Comparison of ENCODE assay signal across 2 cellular contexts in the genomic region with DNA sequence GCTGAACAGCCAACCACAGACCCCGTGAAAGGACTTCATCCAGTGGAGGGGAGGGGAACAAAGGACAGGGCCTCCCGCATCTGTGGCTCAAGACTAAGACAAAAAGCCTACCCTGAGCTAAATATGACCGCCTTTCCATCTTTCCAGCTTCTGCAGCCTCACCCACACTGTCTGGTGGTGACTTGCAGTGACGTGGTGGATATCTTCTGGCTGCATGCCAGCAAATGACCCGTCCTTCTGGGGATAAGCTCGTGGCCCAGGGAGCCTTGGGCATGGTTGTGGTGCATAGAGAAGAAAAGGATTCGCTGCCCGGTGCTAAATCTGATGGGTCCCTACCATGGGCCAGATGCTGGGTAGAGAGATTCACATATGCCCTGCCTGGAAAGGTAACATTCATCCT.
TF ChIP-seq lines count a peak whose summit lies in the region.

No MANE protein-coding gene starts in this region.

TF ChIP-seq in IMR-90, 13 proteins besides CTCF, POLR2A, EP300 and RAD21:
- TF ChIP-seq USF2 (IDR thresholded peaks at IDR 0.05; ENCODE audit: low read depth, low read length), result no peak
- TF ChIP-seq RFX5 (IDR thresholded peaks at IDR 0.05; ENCODE audit: low read depth, low read length), result no peak
- no peak for TF ChIP-seq MAZ (IDR thresholded peaks at IDR 0.05; ENCODE audit: borderline replicate concordance, low read depth, low read length)
- TF ChIP-seq MAFK (IDR thresholded peaks at IDR 0.05; ENCODE audit: low read depth, low read length), result no peak
- TF ChIP-seq MXI1 (IDR thresholded peaks at IDR 0.05; ENCODE audit: borderline replicate concordance, low read depth, low read length), result no peak
- no peak for TF ChIP-seq SMC3 (IDR thresholded peaks at IDR 0.05; ENCODE audit: low read depth, low read length)
- TF ChIP-seq BHLHE40 (IDR thresholded peaks at IDR 0.05; ENCODE audit: low read depth, low read length), result no peak
- no peak for TF ChIP-seq FOS (IDR thresholded peaks at IDR 0.05; ENCODE audit: low read depth, low read length)
- no peak for TF ChIP-seq CHD1 (IDR thresholded peaks at IDR 0.05; ENCODE audit: low read depth, low read length)
- no peak for TF ChIP-seq RCOR1 (IDR thresholded peaks at IDR 0.05; ENCODE audit: insufficient replicate concordance, low read length)
- TF ChIP-seq, protein P1, sequence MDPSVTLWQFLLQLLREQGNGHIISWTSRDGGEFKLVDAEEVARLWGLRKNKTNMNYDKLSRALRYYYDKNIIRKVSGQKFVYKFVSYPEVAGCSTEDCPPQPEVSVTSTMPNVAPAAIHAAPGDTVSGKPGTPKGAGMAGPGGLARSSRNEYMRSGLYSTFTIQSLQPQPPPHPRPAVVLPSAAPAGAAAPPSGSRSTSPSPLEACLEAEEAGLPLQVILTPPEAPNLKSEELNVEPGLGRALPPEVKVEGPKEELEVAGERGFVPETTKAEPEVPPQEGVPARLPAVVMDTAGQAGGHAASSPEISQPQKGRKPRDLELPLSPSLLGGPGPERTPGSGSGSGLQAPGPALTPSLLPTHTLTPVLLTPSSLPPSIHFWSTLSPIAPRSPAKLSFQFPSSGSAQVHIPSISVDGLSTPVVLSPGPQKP (IDR thresholded peaks at IDR 0.05; ENCODE audit: borderline replicate concordance, low read depth, low read length), result no peak
TF ChIP-seq in IMR-90: peak in this region for 0.

TF ChIP-seq in K562, 482 proteins besides CTCF, POLR2A, EP300 and RAD21:
- TF ChIP-seq SMARCA5 (IDR thresholded peaks at IDR 0.05) (no peak), MLX (CRISPR knock-in tag; conservative IDR thresholded peaks at IDR 0.05) (no peak), ARID4B (CRISPR knock-in tag; IDR thresholded peaks at IDR 0.05) (no peak), NFIC (IDR thresholded peaks at IDR 0.05) (peak; percentile 98), NFIX (CRISPR knock-in tag; IDR thresholded peaks at IDR 0.05; ENCODE audit: low read depth) (peak; percentile 75), FOSL1 (tag; conservative IDR thresholded peaks at IDR 0.05) (peak; percentile 31; the same call in 1 of the 2 replicates), ZNF282 (CRISPR knock-in tag; IDR thresholded peaks at IDR 0.05) (no peak), MBD2 (IDR thresholded peaks at IDR 0.05; ENCODE audit: borderline replicate concordance, low read depth) (no peak), SNRNP70 (optimal IDR thresholded peaks at IDR 0.05; ENCODE audit: low read depth, low read length) (no peak), CREM (IDR thresholded peaks at IDR 0.05; ENCODE audit: low read depth) (0 out of 2 replicates have a peak, but pooled peaks have one; percentile 33), ZNF212 (CRISPR knock-in tag; IDR thresholded peaks at IDR 0.05) (no peak), NCOA4 (IDR thresholded peaks at IDR 0.05; ENCODE audit: partially characterized antibody) (no peak)
- TF ChIP-seq, protein P2, sequence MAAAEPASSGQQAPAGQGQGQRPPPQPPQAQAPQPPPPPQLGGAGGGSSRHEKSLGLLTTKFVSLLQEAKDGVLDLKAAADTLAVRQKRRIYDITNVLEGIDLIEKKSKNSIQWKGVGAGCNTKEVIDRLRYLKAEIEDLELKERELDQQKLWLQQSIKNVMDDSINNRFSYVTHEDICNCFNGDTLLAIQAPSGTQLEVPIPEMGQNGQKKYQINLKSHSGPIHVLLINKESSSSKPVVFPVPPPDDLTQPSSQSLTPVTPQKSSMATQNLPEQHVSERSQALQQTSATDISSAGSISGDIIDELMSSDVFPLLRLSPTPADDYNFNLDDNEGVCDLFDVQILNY (CRISPR knock-in tag; IDR thresholded peaks at IDR 0.05), result no peak
- TF ChIP-seq, protein P3, sequence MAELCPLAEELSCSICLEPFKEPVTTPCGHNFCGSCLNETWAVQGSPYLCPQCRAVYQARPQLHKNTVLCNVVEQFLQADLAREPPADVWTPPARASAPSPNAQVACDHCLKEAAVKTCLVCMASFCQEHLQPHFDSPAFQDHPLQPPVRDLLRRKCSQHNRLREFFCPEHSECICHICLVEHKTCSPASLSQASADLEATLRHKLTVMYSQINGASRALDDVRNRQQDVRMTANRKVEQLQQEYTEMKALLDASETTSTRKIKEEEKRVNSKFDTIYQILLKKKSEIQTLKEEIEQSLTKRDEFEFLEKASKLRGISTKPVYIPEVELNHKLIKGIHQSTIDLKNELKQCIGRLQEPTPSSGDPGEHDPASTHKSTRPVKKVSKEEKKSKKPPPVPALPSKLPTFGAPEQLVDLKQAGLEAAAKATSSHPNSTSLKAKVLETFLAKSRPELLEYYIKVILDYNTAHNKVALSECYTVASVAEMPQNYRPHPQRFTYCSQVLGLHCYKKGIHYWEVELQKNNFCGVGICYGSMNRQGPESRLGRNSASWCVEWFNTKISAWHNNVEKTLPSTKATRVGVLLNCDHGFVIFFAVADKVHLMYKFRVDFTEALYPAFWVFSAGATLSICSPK (IDR thresholded peaks at IDR 0.05; ENCODE audit: borderline replicate concordance), result no peak
- TF ChIP-seq, protein P4, sequence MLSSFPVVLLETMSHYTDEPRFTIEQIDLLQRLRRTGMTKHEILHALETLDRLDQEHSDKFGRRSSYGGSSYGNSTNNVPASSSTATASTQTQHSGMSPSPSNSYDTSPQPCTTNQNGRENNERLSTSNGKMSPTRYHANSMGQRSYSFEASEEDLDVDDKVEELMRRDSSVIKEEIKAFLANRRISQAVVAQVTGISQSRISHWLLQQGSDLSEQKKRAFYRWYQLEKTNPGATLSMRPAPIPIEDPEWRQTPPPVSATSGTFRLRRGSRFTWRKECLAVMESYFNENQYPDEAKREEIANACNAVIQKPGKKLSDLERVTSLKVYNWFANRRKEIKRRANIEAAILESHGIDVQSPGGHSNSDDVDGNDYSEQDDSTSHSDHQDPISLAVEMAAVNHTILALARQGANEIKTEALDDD (IDR thresholded peaks at IDR 0.05), result no peak
